ENCODE assay signal across 30 cellular contexts in the genomic region with DNA sequence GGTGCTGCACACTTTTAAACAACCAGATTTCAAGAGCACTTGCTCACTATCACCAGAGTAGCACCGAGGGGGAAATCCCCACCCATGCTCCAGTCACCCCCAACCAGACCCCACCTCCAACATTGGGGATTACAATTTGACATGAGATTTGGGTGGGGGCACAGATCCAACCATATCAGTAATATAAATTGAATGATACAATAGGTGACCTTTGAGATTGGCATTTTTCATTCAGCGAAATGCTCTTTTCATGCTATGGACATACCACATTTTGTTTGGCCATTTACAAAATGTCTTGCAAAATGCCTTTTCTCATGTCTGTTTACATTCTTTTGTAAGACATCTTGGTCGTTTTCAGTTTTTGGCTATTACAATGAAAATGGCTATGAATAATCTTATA. TPM values are rescaled to one million over a fixed set of nuclear protein-coding genes. Genes with fewer than 3 reads are reported as not detected.
"Had no signal": no experiment of that assay in that cellular context is flagged by ENCODE, and none has a peak within 500 bp of the region (broad histone marks: within the 10 kb centered on the region; RNA-seq: fewer than 3 reads in every experiment).

No MANE protein-coding gene starts in this region.

- H3K4me1 Mint-ChIP-seq: memory B cell; natural killer cell; stimulated activated effector memory CD8-positive, alpha-beta T cell treated with anti-CD3 and anti-CD28 coated beads, Interleukin-12 subunit alpha, Interleukin-12 subunit beta, amount 100 ng/mL, for 72 hours had no signal

- H3K36me3 Mint-ChIP-seq: memory B cell; natural killer cell; stimulated activated effector memory CD8-positive, alpha-beta T cell treated with anti-CD3 and anti-CD28 coated beads, Interleukin-12 subunit alpha, Interleukin-12 subunit beta, amount 100 ng/mL, for 72 hours; type B pancreatic cell had no signal

- H3K4me1 ChIP-seq: colonic mucosa, left lung, pancreas, sigmoid colon, testis had no signal

- H3K4me3 Mint-ChIP-seq: dendritic cell treated with granulocyte-macrophage colony-stimulating factor and Interleukin-4, amounts not matched to agents 40 ng/mL and 50 ng/mL, for 4 days; endodermal cell; memory B cell; natural killer cell; stimulated activated effector memory CD8-positive, alpha-beta T cell treated with anti-CD3 and anti-CD28 coated beads, Interleukin-12 subunit alpha, Interleukin-12 subunit beta, amount 100 ng/mL, for 72 hours; type B pancreatic cell had no signal

- H3K27me3 Mint-ChIP-seq: memory B cell, type B pancreatic cell had no signal

- H3K27ac ChIP-seq: colonic mucosa, epithelial cell of prostate, left lung, neutrophil, pancreas, sigmoid colon, testis, tibial artery had no signal

- FAIRE-seq: islet of Langerhans, pancreas had no signal

- H3K27me3 ChIP-seq: colonic mucosa, heart right ventricle, left lung, neutrophil, pancreas, sigmoid colon, testis, tibial artery had no signal

- H3K4me3 ChIP-seq: colonic mucosa, left lung, lung, pancreas, sigmoid colon, testis, tibial artery had no signal

- H3K27ac Mint-ChIP-seq: dendritic cell treated with granulocyte-macrophage colony-stimulating factor and Interleukin-4, amounts not matched to agents 40 ng/mL and 50 ng/mL, for 4 days; endodermal cell; memory B cell; natural killer cell; stimulated activated effector memory CD8-positive, alpha-beta T cell treated with anti-CD3 and anti-CD28 coated beads, Interleukin-12 subunit alpha, Interleukin-12 subunit beta, amount 100 ng/mL, for 72 hours; type B pancreatic cell had no signal

- ATAC-seq: esophagus mucosa; left lung; natural killer cell; pancreas; stimulated activated effector memory CD8-positive, alpha-beta T cell treated with anti-CD3 and anti-CD28 coated beads, Interleukin-12 subunit alpha, Interleukin-12 subunit beta, amount 100 ng/mL, for 72 hours had no signal

- DNase-seq: colonic mucosa; effector CD8-positive, alpha-beta T cell; endodermal cell; foreskin melanocyte; glutamatergic neuron; heart right ventricle; hippocampal formation; left cardiac atrium; left lung; natural killer cell; pancreas; retina; sigmoid colon; stimulated activated CD4-positive, alpha-beta T cell treated with anti-CD3 and anti-CD28 coated beads, Interleukin-2, amount 100 ng/mL, for 24 hours; stimulated activated CD4-positive, alpha-beta T cell treated with anti-CD3 and anti-CD28 coated beads, Interleukin-4, amount 100 ng/mL, for 24 hours; stimulated activated naive CD4-positive, alpha-beta T cell treated with Interleukin-2 at 50 U/mL for 16 hours; substantia nigra; testis; tibial artery had no signal

- H3K9me3 Mint-ChIP-seq: endodermal cell; natural killer cell; stimulated activated effector memory CD8-positive, alpha-beta T cell treated with anti-CD3 and anti-CD28 coated beads, Interleukin-12 subunit alpha, Interleukin-12 subunit beta, amount 100 ng/mL, for 72 hours; type B pancreatic cell had no signal

- H3K9me3 ChIP-seq: colonic mucosa, heart right ventricle, left lung, neutrophil, pancreas, sigmoid colon, testis, tibial artery had no signal

- H3K36me3 ChIP-seq: colonic mucosa, heart right ventricle, left lung, neutrophil, pancreas, sigmoid colon, tibial artery had no signal

RNA-seq across cellular contexts. Expression of a gene that starts 23.9 kb away (rescaled TPM):
- total RNA-seq: kidney epithelial cell, pulmonary artery endothelial cell had no signal
